ENCODE assay signal across 2 cellular contexts in genomic region chr17:39754958-39755549, GRCh38.
TF ChIP-seq lines count a peak whose summit lies in the region.

No MANE protein-coding gene starts in this region.

TF ChIP-seq in IMR-90, 13 proteins besides CTCF, POLR2A, EP300 and RAD21:
- no peak for TF ChIP-seq NFE2L2 (IDR thresholded peaks at IDR 0.05; ENCODE audit: low read depth, low read length)
- no peak for TF ChIP-seq CHD1 (IDR thresholded peaks at IDR 0.05; ENCODE audit: low read depth, low read length)
- no peak for TF ChIP-seq FOS (IDR thresholded peaks at IDR 0.05; ENCODE audit: low read depth, low read length)
- no peak for TF ChIP-seq SMC3 (IDR thresholded peaks at IDR 0.05; ENCODE audit: low read depth, low read length)
- no peak for TF ChIP-seq MAFK (IDR thresholded peaks at IDR 0.05; ENCODE audit: low read depth, low read length)
- no peak for TF ChIP-seq MXI1 (IDR thresholded peaks at IDR 0.05; ENCODE audit: borderline replicate concordance, low read depth, low read length)
- TF ChIP-seq RFX5 (IDR thresholded peaks at IDR 0.05; ENCODE audit: low read depth, low read length) = no peak
- no peak for TF ChIP-seq ELK1 (IDR thresholded peaks at IDR 0.05; ENCODE audit: borderline replicate concordance, low read depth, low read length)
- no peak for TF ChIP-seq CEBPB (IDR thresholded peaks at IDR 0.05; ENCODE audit: low read depth, low read length)
- TF ChIP-seq USF2 (IDR thresholded peaks at IDR 0.05; ENCODE audit: low read depth, low read length) = no peak
- no peak for TF ChIP-seq MAZ (IDR thresholded peaks at IDR 0.05; ENCODE audit: borderline replicate concordance, low read depth, low read length)
- TF ChIP-seq BHLHE40 (IDR thresholded peaks at IDR 0.05; ENCODE audit: low read depth, low read length) = no peak
- TF ChIP-seq RCOR1 (IDR thresholded peaks at IDR 0.05; ENCODE audit: insufficient replicate concordance, low read length) = no peak
TF ChIP-seq in IMR-90: peak in this region for 0.

TF ChIP-seq in K562, 482 proteins besides CTCF, POLR2A, EP300 and RAD21:
- TF ChIP-seq TAF15 (IDR thresholded peaks at IDR 0.05; ENCODE audit: low read depth, low read length) (no peak), BACH1 (tag; IDR thresholded peaks at IDR 0.05) (no peak), ZNF316 (IDR thresholded peaks at IDR 0.05) (peak; percentile 27; the same call in 1 of the 2 replicates), ZBED1 (IDR thresholded peaks at IDR 0.05) (no peak), ESRRB (CRISPR knock-in tag; IDR thresholded peaks at IDR 0.05; ENCODE audit: borderline replicate concordance) (no peak), CHD4 (IDR thresholded peaks at IDR 0.05; ENCODE audit: insufficient read depth, insufficient replicate concordance, low read depth, low read length, poor library complexity, severe bottlenecking) (no peak), ZNF586 (CRISPR knock-in tag; conservative IDR thresholded peaks at IDR 0.05) (no peak)
TF ChIP-seq in K562: peak in this region for 1.
